In genomic region chr6:44078795-44079671, GRCh38 we compare ENCODE assay signal across 1 cellular context.
TF ChIP-seq lines count a peak whose summit lies in the region.

No MANE protein-coding gene starts in this region.

TF ChIP-seq in HepG2, 621 proteins besides CTCF, POLR2A, EP300 and RAD21 (continued from another document and continues in another):
- TF ChIP-seq POGK (CRISPR knock-in tag; conservative IDR thresholded peaks at IDR 0.05) (no peak), SIX1 (CRISPR knock-in tag; IDR thresholded peaks at IDR 0.05; ENCODE audit: borderline replicate concordance) (no peak), KMT2B (CRISPR knock-in tag; IDR thresholded peaks at IDR 0.05) (no peak), ZC3H13 (CRISPR knock-in tag; IDR thresholded peaks at IDR 0.05) (no peak; the same call in 1 of the 2 replicates), ZNF260 (CRISPR knock-in tag; IDR thresholded peaks at IDR 0.05; ENCODE audit: borderline replicate concordance, low read depth) (no peak), GATA4 (IDR thresholded peaks at IDR 0.05; ENCODE audit: borderline replicate concordance, low read depth) (no peak), NFKBIZ (CRISPR knock-in tag; IDR thresholded peaks at IDR 0.05) (no peak), ZNF687 (CRISPR knock-in tag; IDR thresholded peaks at IDR 0.05) (peak; percentile 80), FOXA1 (IDR thresholded peaks at IDR 0.05) (no peak), FOXA1 (CRISPR knock-in tag; IDR thresholded peaks at IDR 0.05) (no peak), ZNF275 (CRISPR knock-in tag; IDR thresholded peaks at IDR 0.05; ENCODE audit: borderline replicate concordance) (no peak), HNF4A (CRISPR knock-in tag; IDR thresholded peaks at IDR 0.05) (no peak), MLLT10 (CRISPR knock-in tag; IDR thresholded peaks at IDR 0.05) (no peak), ZBTB44 (CRISPR knock-in tag; IDR thresholded peaks at IDR 0.05) (no peak), ZNF136 (CRISPR knock-in tag; IDR thresholded peaks at IDR 0.05; ENCODE audit: low read depth) (0 out of 2 replicates have a peak, but pooled peaks have one; percentile 74), FOXP1 (IDR thresholded peaks at IDR 0.05) (no peak), FOXP1 (CRISPR knock-in tag; IDR thresholded peaks at IDR 0.05) (no peak), ZNF644 (CRISPR knock-in tag; IDR thresholded peaks at IDR 0.05; ENCODE audit: low read depth) (no peak), ZNF749 (CRISPR knock-in tag; IDR thresholded peaks at IDR 0.05; ENCODE audit: borderline replicate concordance) (no peak), GABPA (IDR thresholded peaks at IDR 0.05; ENCODE audit: low read depth, low read length) (no peak), GABPA (CRISPR knock-in tag; IDR thresholded peaks at IDR 0.05; ENCODE audit: low read depth) (no peak), ZMYM2 (CRISPR knock-in tag; IDR thresholded peaks at IDR 0.05) (no peak), SSRP1 (CRISPR knock-in tag; IDR thresholded peaks at IDR 0.05) (0 out of 2 replicates have a peak, but pooled peaks have one; percentile 48), NFYC (CRISPR knock-in tag; IDR thresholded peaks at IDR 0.05) (no peak; the same call in 1 of the 2 replicates), TIGD3 (CRISPR knock-in tag; IDR thresholded peaks at IDR 0.05; ENCODE audit: borderline replicate concordance) (no peak), HCFC1 (IDR thresholded peaks at IDR 0.05; ENCODE audit: low read depth, low read length) (no peak), ZNF253 (CRISPR knock-in tag; IDR thresholded peaks at IDR 0.05; ENCODE audit: borderline replicate concordance) (no peak), MXD4 (CRISPR knock-in tag; IDR thresholded peaks at IDR 0.05) (no peak), ZNF292 (CRISPR knock-in tag; IDR thresholded peaks at IDR 0.05; ENCODE audit: borderline replicate concordance, low read depth) (no peak), NR2F6 (IDR thresholded peaks at IDR 0.05) (no peak), NR2F6 (CRISPR knock-in tag; IDR thresholded peaks at IDR 0.05) (no peak; the same call in 1 of the 2 replicates), ZBTB10 (CRISPR knock-in tag; IDR thresholded peaks at IDR 0.05; ENCODE audit: borderline replicate concordance) (no peak), BORCS8-MEF2B (CRISPR knock-in tag; IDR thresholded peaks at IDR 0.05) (no peak), TFDP2 (CRISPR knock-in tag; IDR thresholded peaks at IDR 0.05) (0 out of 2 replicates have a peak, but pooled peaks have one; percentile 8), MAFF (IDR thresholded peaks at IDR 0.05; ENCODE audit: low read depth, low read length) (no peak), HNF1B (CRISPR knock-in tag; IDR thresholded peaks at IDR 0.05) (peak; percentile 53), RFX3 (CRISPR knock-in tag; IDR thresholded peaks at IDR 0.05) (no peak), HNF1A (IDR thresholded peaks at IDR 0.05; ENCODE audit: low read depth) (no peak), HNF1A (CRISPR knock-in tag; IDR thresholded peaks at IDR 0.05; ENCODE audit: borderline replicate concordance) (no peak), ZNF124 (CRISPR knock-in tag; IDR thresholded peaks at IDR 0.05) (no peak), ZNF501 (CRISPR knock-in tag; IDR thresholded peaks at IDR 0.05) (peak; percentile 73; the same call in 1 of the 2 replicates), SCMH1 (CRISPR knock-in tag; IDR thresholded peaks at IDR 0.05; ENCODE audit: borderline replicate concordance) (no peak), SIX4 (CRISPR knock-in tag; IDR thresholded peaks at IDR 0.05) (no peak), ELF3 (CRISPR knock-in tag; IDR thresholded peaks at IDR 0.05) (peak; percentile 43; the same call in 1 of the 2 replicates), ZFP36L2 (CRISPR knock-in tag; IDR thresholded peaks at IDR 0.05) (no peak), KLF9 (CRISPR knock-in tag; IDR thresholded peaks at IDR 0.05; ENCODE audit: low read depth) (no peak), HDAC6 (IDR thresholded peaks at IDR 0.05; ENCODE audit: low read depth, low read length) (no peak), FOXK1 (CRISPR knock-in tag; IDR thresholded peaks at IDR 0.05; ENCODE audit: borderline replicate concordance, low read depth) (no peak)
